ENCODE assay signal across 11 cellular contexts in the genomic region with DNA sequence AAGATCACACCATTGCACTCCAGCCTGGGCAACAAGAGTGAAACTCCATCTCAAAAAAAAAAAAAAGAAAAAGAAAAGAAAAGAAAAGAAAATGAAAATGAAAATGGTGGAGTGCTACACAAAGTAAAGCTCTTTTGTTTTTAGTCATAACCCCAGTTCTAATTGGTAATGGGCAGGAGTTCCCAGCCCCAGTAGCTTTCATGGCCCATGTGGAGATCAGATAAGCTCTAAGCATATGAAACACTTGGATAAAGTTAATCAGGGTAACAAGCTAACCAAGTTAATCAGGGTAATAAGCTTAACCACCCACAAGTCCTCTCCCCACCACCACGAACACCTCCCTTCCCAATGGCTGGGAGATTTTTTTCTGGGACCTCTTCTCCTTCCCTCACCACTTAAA.
DNase-seq lines count a peak whose midpoint lies in the region; ATAC-seq lines count a peak whose summit lies in the region.
"Had no signal": no experiment of that assay in that cellular context is flagged by ENCODE, and none has a peak within 500 bp of the region (broad histone marks: within the 10 kb centered on the region; RNA-seq: fewer than 3 reads in every experiment).

No MANE protein-coding gene starts in this region.

- no peak overlapping the region for H3K4ac ChIP-seq in neuronal stem cell (ENCODE audit: low read length)

- no peak overlapping the region for H3K18ac ChIP-seq in neuronal stem cell (ENCODE audit: low read length)

- no peaks in the 10 kb centered on the region for H3K9me3 Mint-ChIP-seq in activated T-cell treated with anti-CD3 and anti-CD28 coated beads, Interleukin-2, amount 50 U/mL, for 72 hours
- no peaks in the 10 kb centered on the region for H3K9me3 Mint-ChIP-seq in stimulated activated effector memory CD8-positive, alpha-beta T cell treated with anti-CD3 and anti-CD28 coated beads, Interleukin-12 subunit alpha, Interleukin-12 subunit beta, amount 100 ng/mL, for 72 hours

- no peaks in the 10 kb centered on the region for H3K36me3 ChIP-seq in neuronal stem cell (replicated peaks in 1 of 2; ENCODE audit: control insufficient read depth in 2 of 2, insufficient read depth in 2 of 2, low read length in 2 of 2)
- H3K36me3 ChIP-seq: esophagus squamous epithelium had no signal

- no peak overlapping the region for H2BK12ac ChIP-seq in neuronal stem cell (ENCODE audit: low read length)

- no peak overlapping the region for H3K4me3 ChIP-seq in neuronal stem cell (ENCODE audit: low read length in 2 of 2)
- H3K4me3 ChIP-seq: esophagus squamous epithelium had no signal

- no peaks in the 10 kb centered on the region for H3K9me3 ChIP-seq in neuronal stem cell (replicated peaks in 1 of 2; ENCODE audit: control insufficient read depth in 2 of 2, insufficient read depth in 1 of 2, low read depth in 1 of 2, low read length in 2 of 2)
- H3K9me3 ChIP-seq: esophagus squamous epithelium had no signal

- no peak overlapping the region for H3K4me2 ChIP-seq in neuronal stem cell (ENCODE audit: insufficient read depth, low read length, poor library complexity, severe bottlenecking)

- DNase-seq in activated T-cell treated with anti-CD3 and anti-CD28 coated beads, Interleukin-2, amount 50 U/mL, for 72 hours, result no peak
- no peak for DNase-seq in activated T-cell treated with anti-CD3 and anti-CD28 coated beads for 4 hours
- no peak for DNase-seq in stimulated activated effector memory CD8-positive, alpha-beta T cell treated with anti-CD3 and anti-CD28 coated beads, Interleukin-12 subunit alpha, Interleukin-12 subunit beta, amount 100 ng/mL, for 72 hours (ENCODE audit: low spot score in 2 of 2)
- DNase-seq in HPDE6-E6E7 (ENCODE audit: extremely low spot score), result no peak
- DNase-seq in mesenteric fat pad (ENCODE audit: low spot score), result no peak
- DNase-seq in neuronal stem cell (ENCODE audit: low spot score), result no peak
- DNase-seq: esophagus squamous epithelium, NCI-H2081, SHP77 treated with DMSO at 0.1 percent for 48 hours had no signal

- H3K4me3 Mint-ChIP-seq in activated T-cell treated with anti-CD3 and anti-CD28 coated beads, Interleukin-2, amount 50 U/mL, for 72 hours, result no peak overlapping the region
- H3K4me3 Mint-ChIP-seq in stimulated activated effector memory CD8-positive, alpha-beta T cell treated with anti-CD3 and anti-CD28 coated beads, Interleukin-12 subunit alpha, Interleukin-12 subunit beta, amount 100 ng/mL, for 72 hours, result no peak overlapping the region

- H3K14ac ChIP-seq in neuronal stem cell (ENCODE audit: low read length), result no peak overlapping the region

- H2BK15ac ChIP-seq in neuronal stem cell (ENCODE audit: low read length), result no peak overlapping the region

- H3K4me1 Mint-ChIP-seq in activated T-cell treated with anti-CD3 and anti-CD28 coated beads, Interleukin-2, amount 50 U/mL, for 72 hours (ENCODE audit: low read depth), result peaks cover 21% of the 10 kb centered on the region
- no peaks in the 10 kb centered on the region for H3K4me1 Mint-ChIP-seq in stimulated activated effector memory CD8-positive, alpha-beta T cell treated with anti-CD3 and anti-CD28 coated beads, Interleukin-12 subunit alpha, Interleukin-12 subunit beta, amount 100 ng/mL, for 72 hours

- no peaks in the 10 kb centered on the region for H3K27me3 Mint-ChIP-seq in activated T-cell treated with anti-CD3 and anti-CD28 coated beads, Interleukin-2, amount 50 U/mL, for 72 hours (ENCODE audit: low read depth)

- H2AK5ac ChIP-seq in neuronal stem cell (ENCODE audit: low read depth, low read length), result no peak overlapping the region

- no peaks in the 10 kb centered on the region for H3K79me1 ChIP-seq in neuronal stem cell (ENCODE audit: low read depth, low read length)

- H3K23ac ChIP-seq in neuronal stem cell (ENCODE audit: low read depth, low read length, poor library complexity), result no peak overlapping the region

- no peak overlapping the region for H4K91ac ChIP-seq in neuronal stem cell (ENCODE audit: low read depth, low read length, poor library complexity)

- H4K8ac ChIP-seq in neuronal stem cell (ENCODE audit: low read depth, low read length), result no peak overlapping the region

- no peak overlapping the region for H2AFZ ChIP-seq in neuronal stem cell (ENCODE audit: low read length)

- H3K27ac Mint-ChIP-seq in activated T-cell treated with anti-CD3 and anti-CD28 coated beads, Interleukin-2, amount 50 U/mL, for 72 hours, result no peak overlapping the region
- no peak overlapping the region for H3K27ac Mint-ChIP-seq in stimulated activated effector memory CD8-positive, alpha-beta T cell treated with anti-CD3 and anti-CD28 coated beads, Interleukin-12 subunit alpha, Interleukin-12 subunit beta, amount 100 ng/mL, for 72 hours

- H3K4me1 ChIP-seq in neuronal stem cell (ENCODE audit: control insufficient read depth in 2 of 2, insufficient read depth in 1 of 2, low read depth in 1 of 2, low read length in 2 of 2), result peaks cover 0 to 5% of the 10 kb centered on the region in 2 donors

- ATAC-seq in activated T-cell treated with anti-CD3 and anti-CD28 coated beads, Interleukin-2, amount 50 U/mL, for 72 hours (replicated peaks in 1 of 2), result peak; percentile 42 to 57
- ATAC-seq in GM21723 (IDR thresholded peaks at IDR 0.05; ENCODE audit: unreplicated experiment) (peak; percentile 79), HG03342 (IDR thresholded peaks at IDR 0.05; ENCODE audit: unreplicated experiment) (peak; percentile 64)
- ATAC-seq in stimulated activated effector memory CD8-positive, alpha-beta T cell treated with anti-CD3 and anti-CD28 coated beads, Interleukin-12 subunit alpha, Interleukin-12 subunit beta, amount 100 ng/mL, for 72 hours, result peak; percentile 51

- H2BK120ac ChIP-seq in neuronal stem cell (ENCODE audit: low read depth, low read length), result no peak overlapping the region

- no peak overlapping the region for H3K27ac ChIP-seq in neuronal stem cell (replicated peaks; ENCODE audit: low read length)
- H3K27ac ChIP-seq: esophagus squamous epithelium had no signal

- H2BK5ac ChIP-seq in neuronal stem cell (ENCODE audit: low read length), result no peak overlapping the region

- no CpG with 5 or more reads among the region's 1 CpG for WGBS in neuronal stem cell (ENCODE audit: extremely low coverage in 2 of 2, insufficient read length in 2 of 2, insufficient replicate concordance in 1 of 2), 2 donors

- no peaks in the 10 kb centered on the region for H3K36me3 Mint-ChIP-seq in activated T-cell treated with anti-CD3 and anti-CD28 coated beads, Interleukin-2, amount 50 U/mL, for 72 hours (ENCODE audit: insufficient read depth in 2 of 2)
- H3K36me3 Mint-ChIP-seq in stimulated activated effector memory CD8-positive, alpha-beta T cell treated with anti-CD3 and anti-CD28 coated beads, Interleukin-12 subunit alpha, Interleukin-12 subunit beta, amount 100 ng/mL, for 72 hours, result no peaks in the 10 kb centered on the region

- H3K9ac ChIP-seq in neuronal stem cell (ENCODE audit: low read depth, low read length, poor library complexity), result no peak overlapping the region

- no peaks in the 10 kb centered on the region for H3K27me3 ChIP-seq in neuronal stem cell (ENCODE audit: control insufficient read depth in 3 of 3, insufficient read depth in 3 of 3, low read depth in 1 of 3, low read length in 3 of 3)
- H3K27me3 ChIP-seq: esophagus squamous epithelium had no signal
